In genomic region chr4:787561-787981, GRCh38 we compare ENCODE assay signal across 1 cellular context.
TF ChIP-seq lines count a peak whose summit lies in the region.

No MANE protein-coding gene starts in this region.

TF ChIP-seq in H1, 55 proteins besides CTCF, POLR2A, EP300 and RAD21 (continued from another document):
- TF ChIP-seq SAP30 (IDR thresholded peaks at IDR 0.05; ENCODE audit: insufficient read depth, insufficient replicate concordance, low read length) = no peak
